ENCODE assay signal across 11 cellular contexts in genomic region chr11:115194798-115195101, GRCh38.
DNase-seq lines count a peak whose midpoint lies in the region; ATAC-seq and TF ChIP-seq lines count a peak whose summit lies in the region.
"Had no signal": no experiment of that assay in that cellular context is flagged by ENCODE, and none has a peak within 500 bp of the region (broad histone marks: within the 10 kb centered on the region; RNA-seq: fewer than 3 reads in every experiment).

No MANE protein-coding gene starts in this region.

- no peak overlapping the region for H3K4me3 ChIP-seq in CD4-positive, alpha-beta memory T cell (ENCODE audit: low read length in 2 of 2)
- no peak overlapping the region for H3K4me3 ChIP-seq in gastrocnemius medialis
- H3K4me3 ChIP-seq: smooth muscle cell had no signal

- no peak overlapping the region for H3K27ac Mint-ChIP-seq in CD4-positive, alpha-beta memory T cell

- intact Hi-C loops in CD4-positive, alpha-beta memory T cell (cut with micrococcal nuclease): no loop called here
- intact Hi-C loops in gastrocnemius medialis (cut with DNase I; ENCODE audit: low total_unique reads): no loop called here

- no peaks in the 10 kb centered on the region for H3K36me3 ChIP-seq in CD4-positive, alpha-beta memory T cell (ENCODE audit: insufficient read depth, low read length)
- H3K36me3 ChIP-seq in gastrocnemius medialis: no peaks in the 10 kb centered on the region

- H3K9me3 ChIP-seq in CD4-positive, alpha-beta memory T cell (ENCODE audit: control insufficient read depth in 1 of 2, low read length in 2 of 2): no peaks in the 10 kb centered on the region
- no peaks in the 10 kb centered on the region for H3K9me3 ChIP-seq in gastrocnemius medialis

- H3K27me3 ChIP-seq in CD4-positive, alpha-beta memory T cell (ENCODE audit: insufficient read depth, low read length): no peaks in the 10 kb centered on the region
- H3K27me3 ChIP-seq in gastrocnemius medialis: no peaks in the 10 kb centered on the region

- CTCF ChIA-PET in CD4-positive, alpha-beta memory T cell (lab: Charles Lee; ENCODE audit: partially characterized antibody): no interaction called here

- peaks cover 0 to 2% (median 0%) of the 10 kb centered on the region in 8 donors for H3K9me3 Mint-ChIP-seq in CD4-positive, alpha-beta memory T cell

- peaks cover 5 to 13% (median 7%) of the 10 kb centered on the region in 4 donors for H3K4me1 Mint-ChIP-seq in CD4-positive, alpha-beta memory T cell

- POLR2A ChIA-PET in CD4-positive, alpha-beta memory T cell (lab: Charles Lee; ENCODE audit: partially characterized antibody): no interaction called here

- TF ChIP-seq POLR2A in gastrocnemius medialis (IDR thresholded peaks at IDR 0.05): no peak

- TF ChIP-seq CTCF in gastrocnemius medialis (IDR thresholded peaks at IDR 0.05 in 4 of 5, conservative IDR thresholded peaks at IDR 0.05 in 1 of 5): no peak

- no peak overlapping the region for H3K27ac ChIP-seq in CD4-positive, alpha-beta memory T cell (ENCODE audit: low read depth, low read length)
- no peak overlapping the region for H3K27ac ChIP-seq in gastrocnemius medialis

- H3K27me3 Mint-ChIP-seq in CD4-positive, alpha-beta memory T cell: no peaks in the 10 kb centered on the region

- in situ Hi-C loops in gastrocnemius medialis (cut with MboI; ENCODE audit: low sequenced_read_pairs in 4 of 4): no loop called here

- peak; percentile 16 for ATAC-seq in GM18868 (IDR thresholded peaks at IDR 0.05; ENCODE audit: unreplicated experiment)
- peak; percentile 46 for ATAC-seq in HG03095 (IDR thresholded peaks at IDR 0.05; ENCODE audit: unreplicated experiment)
- ATAC-seq in gastrocnemius medialis: no peak

- no peaks in the 10 kb centered on the region for H3K4me1 ChIP-seq in CD4-positive, alpha-beta memory T cell (ENCODE audit: insufficient read depth, low read length)
- peaks cover 3 to 9% of the 10 kb centered on the region in 2 donors for H3K4me1 ChIP-seq in gastrocnemius medialis

- DNase-seq in CD4-positive, alpha-beta memory T cell: no peak
- DNase-seq in amniotic epithelial cell (ENCODE audit: low read depth): peak; percentile 42
- no peak for DNase-seq in NCI-H2107 (lab: John Stamatoyannopoulos, UW)
- no peak for DNase-seq in stimulated activated CD4-positive, alpha-beta T cell treated with anti-CD3 and anti-CD28 coated beads, Interleukin-2, amount 100 ng/mL, for 24 hours
- DNase-seq in HCEC 1CT: no peak
- DNase-seq in gastrocnemius medialis: no peak
- DNase-seq: DND-41, NCI-H2029 had no signal

- H3K36me3 Mint-ChIP-seq in CD4-positive, alpha-beta memory T cell: no peaks in the 10 kb centered on the region

- peak overlapping the region in 7 of 8 donors; percentile 45 to 67 (median 55) for H3K4me3 Mint-ChIP-seq in CD4-positive, alpha-beta memory T cell

Comparison
In these comparisons a context has a peak if more than half of its experiments do, and no peak if none do; other contexts are left out.
1. ATAC-seq: peak in GM18868 (single experiment) and HG03095 (single experiment); none in gastrocnemius medialis (0 of 2).